8 cellular contexts compared by ENCODE assay signal in the genomic region with DNA sequence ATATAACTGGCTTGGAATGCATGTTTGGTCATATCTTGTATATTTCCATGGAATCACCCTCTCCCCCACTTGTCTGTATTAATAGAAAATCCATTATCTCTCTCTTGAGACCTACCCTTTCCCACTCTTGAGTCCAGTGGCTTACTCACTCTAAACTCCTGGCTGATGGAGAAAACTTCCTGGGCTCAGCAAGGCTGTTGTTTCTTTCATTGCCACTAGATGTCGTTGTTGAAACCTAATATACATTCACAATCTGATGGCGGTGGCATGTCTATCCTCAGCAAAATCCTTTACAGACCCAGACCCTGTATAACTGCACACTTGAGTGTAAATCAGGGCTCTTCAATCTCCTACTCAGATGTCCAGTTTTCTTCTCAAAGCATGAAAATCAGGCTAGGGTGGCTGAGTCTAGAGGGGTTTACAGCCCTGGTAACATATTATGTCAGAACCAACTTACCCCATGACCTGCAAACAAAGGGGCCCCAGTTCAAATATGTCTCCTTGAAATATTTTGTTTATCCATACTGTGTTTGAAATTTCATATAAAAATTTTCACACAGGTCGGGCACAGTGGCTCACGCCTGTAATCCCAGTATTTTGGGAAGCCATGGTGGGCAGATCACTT.
DNase-seq lines count a peak whose midpoint lies in the region; ATAC-seq and TF ChIP-seq lines count a peak whose summit lies in the region.

No MANE protein-coding gene starts in this region.

- H3K36me3 ChIP-seq in Peyer's patch = no peaks in the 10 kb centered on the region
- no peaks in the 10 kb centered on the region for H3K36me3 ChIP-seq in ovary

- no peak overlapping the region for H3K27ac ChIP-seq in Peyer's patch
- H3K27ac ChIP-seq in ovary = no peak overlapping the region

- TF ChIP-seq CTCF in Peyer's patch (IDR thresholded peaks at IDR 0.05) (peak in 5 of 6 experiments; percentile 24 to 76 (median 69)), cardiac fibroblast (IDR thresholded peaks at IDR 0.05; ENCODE audit: low read depth, low read length) (peak; percentile 77), ovary (IDR thresholded peaks at IDR 0.05) (no peak)

- WGBS in ovary, 3 donors = 50 to 58% (median 56%) methylated on average over 4 of the region's 4 CpGs

- H3K4me3 ChIP-seq in Peyer's patch = no peak overlapping the region
- no peak overlapping the region for H3K4me3 ChIP-seq in cardiac fibroblast (replicated peaks in 1 of 2; ENCODE audit: low read depth in 2 of 2, low read length in 2 of 2)
- H3K4me3 ChIP-seq in ovary = no peak overlapping the region

- H3K4me1 ChIP-seq in Peyer's patch (no peaks in the 10 kb centered on the region), ovary (ENCODE audit: insufficient read depth) (no peaks in the 10 kb centered on the region)

- TF ChIP-seq EP300 in ovary (IDR thresholded peaks at IDR 0.05) = no peak

- peaks cover 0 to 4% (median 0%) of the 10 kb centered on the region in 4 donors for H3K9me3 ChIP-seq in Peyer's patch
- H3K9me3 ChIP-seq in ovary = no peaks in the 10 kb centered on the region

- no peak for TF ChIP-seq POLR2A in Peyer's patch (IDR thresholded peaks at IDR 0.05)
- no peak for TF ChIP-seq POLR2A in ovary (IDR thresholded peaks at IDR 0.05)

- H3K27me3 ChIP-seq in Peyer's patch = no peaks in the 10 kb centered on the region
- H3K27me3 ChIP-seq in ovary = no peaks in the 10 kb centered on the region

- peak; percentile 77 for ATAC-seq in GM19455 (IDR thresholded peaks at IDR 0.05; ENCODE audit: unreplicated experiment)
- peak; percentile 87 for ATAC-seq in HG03571 (IDR thresholded peaks at IDR 0.05; ENCODE audit: unreplicated experiment)

- DNase-seq in NCI-H146 (lab: John Stamatoyannopoulos, UW) (peak; percentile 2), NCI-H146 treated with DMSO at 0.1 percent for 48 hours (lab: John Stamatoyannopoulos, UW; ENCODE audit: unreplicated experiment) (no peak), Peyer's patch (peak in 1 of 3 donors; percentile 55), cardiac fibroblast (ENCODE audit: low read depth in 2 of 2) (peak; percentile 77 to 84), lung microvascular endothelial cell (ENCODE audit: low read depth in 2 of 2) (peak; percentile 63 to 71), ovary (no peak)

- intact Hi-C loops in ovary (cut with DNase I) = no loop called here

Comparison
In these comparisons a context has a peak if more than half of its experiments do, and no peak if none do; other contexts are left out.
1. DNase-seq: peak in NCI-H146 (single experiment), cardiac fibroblast (2 of 2) and lung microvascular endothelial cell (2 of 2); none in NCI-H146 treated with DMSO at 0.1 percent for 48 hours (single experiment) and ovary (0 of 5).
2. CTCF ChIP-seq: peak in Peyer's patch (5 of 6) and cardiac fibroblast (single experiment); none in ovary (0 of 3).